In genomic region chr22:25554321-25555088, GRCh38 we compare ENCODE assay signal across 19 cellular contexts. TPM values are rescaled to one million over a fixed set of nuclear protein-coding genes. Genes with fewer than 3 reads are reported as not detected.
DNase-seq lines count a peak whose midpoint lies in the region; TF ChIP-seq lines count a peak whose summit lies in the region.
"Had no signal": no experiment of that assay in that cellular context is flagged by ENCODE, and none has a peak within 500 bp of the region (broad histone marks: within the 10 kb centered on the region; RNA-seq: fewer than 3 reads in every experiment).

No MANE protein-coding gene starts in this region.

- H3K27me3 ChIP-seq in adipocyte (replicated peaks; ENCODE audit: control insufficient read depth, insufficient read depth, low read length) (no peaks in the 10 kb centered on the region), neuronal stem cell (ENCODE audit: control insufficient read depth in 3 of 3, insufficient read depth in 3 of 3, low read depth in 1 of 3, low read length in 3 of 3) (no peaks in the 10 kb centered on the region), suprapubic skin (no peaks in the 10 kb centered on the region), mesenchymal stem cell (ENCODE audit: control insufficient read depth in 1 of 2, insufficient read depth in 1 of 2, low read length in 2 of 2) (peaks cover 0 to 41% of the 10 kb centered on the region in 2 experiments), stomach (no peaks in the 10 kb centered on the region)

- peak; percentile 11 for DNase-seq in DMS 273 (lab: John Stamatoyannopoulos, UW; ENCODE audit: unreplicated experiment)
- no peak for DNase-seq in DMS 273 treated with DMSO at 0.1 percent for 48 hours (lab: John Stamatoyannopoulos, UW)
- no peak for DNase-seq in adipocyte (ENCODE audit: low read depth)
- no peak for DNase-seq in neuronal stem cell (ENCODE audit: low spot score)
- DNase-seq in suprapubic skin (ENCODE audit: low spot score in 2 of 2) = no peak
- DNase-seq in mesenchymal stem cell = no peak
- DNase-seq in CD14-positive monocyte (ENCODE audit: low spot score) = no peak
- DNase-seq in stomach = no peak
- DNase-seq: Caco-2, GM23248, KBM-7, NCI-H1048, NCI-H2107, NCI-H345, NCI-H748 treated with DMSO at 0.1 percent for 48 hours, PC-3 had no signal

- H3K27ac ChIP-seq in neuronal stem cell (replicated peaks; ENCODE audit: low read length) (peak overlapping the region; percentile 9), suprapubic skin (peak overlapping the region; percentile 24), mesenchymal stem cell (ENCODE audit: low read length, poor library complexity, severe bottlenecking) (no peak overlapping the region), stomach (no peak overlapping the region)
- H3K27ac ChIP-seq: 22Rv1, C4-2B, GM23248, SK-N-MC had no signal

- H3K4me1 ChIP-seq in adipocyte (ENCODE audit: control insufficient read depth, insufficient read depth, low read length) = peaks cover 37% of the 10 kb centered on the region
- peaks cover 8% of the 10 kb centered on the region in 2 donors for H3K4me1 ChIP-seq in neuronal stem cell (ENCODE audit: control insufficient read depth in 2 of 2, insufficient read depth in 1 of 2, low read depth in 1 of 2, low read length in 2 of 2)
- peaks cover 7% of the 10 kb centered on the region for H3K4me1 ChIP-seq in suprapubic skin
- no peaks in the 10 kb centered on the region for H3K4me1 ChIP-seq in mesenchymal stem cell (ENCODE audit: control insufficient read depth, insufficient read depth, low read depth, low read length)
- no peaks in the 10 kb centered on the region for H3K4me1 ChIP-seq in stomach
- H3K4me1 ChIP-seq: Caco-2 had no signal

- H2BK120ac ChIP-seq in neuronal stem cell (ENCODE audit: low read depth, low read length) (no peak overlapping the region), mesenchymal stem cell (ENCODE audit: low read depth, low read length) (no peak overlapping the region)

- no peak overlapping the region for H2BK15ac ChIP-seq in neuronal stem cell (ENCODE audit: low read length)
- H2BK15ac ChIP-seq in mesenchymal stem cell (ENCODE audit: low read depth, poor library complexity, severe bottlenecking) = no peak overlapping the region

- H3K23ac ChIP-seq in neuronal stem cell (ENCODE audit: low read depth, low read length, poor library complexity) (no peak overlapping the region), mesenchymal stem cell (ENCODE audit: low read length in 2 of 2) (no peak overlapping the region)

- H2BK12ac ChIP-seq in neuronal stem cell (ENCODE audit: low read length) = no peak overlapping the region
- no peak overlapping the region for H2BK12ac ChIP-seq in mesenchymal stem cell (ENCODE audit: low read length in 2 of 2)

- H3K4me3 ChIP-seq in adipocyte (ENCODE audit: low read length) (no peak overlapping the region), neuronal stem cell (ENCODE audit: low read length in 2 of 2) (no peak overlapping the region), suprapubic skin (no peak overlapping the region), mesenchymal stem cell (ENCODE audit: insufficient read depth in 1 of 2, low read depth in 1 of 2, low read length in 2 of 2) (no peak overlapping the region), stomach (no peak overlapping the region)
- H3K4me3 ChIP-seq: GM23248, SK-N-MC had no signal

- no peak overlapping the region for H3K27ac Mint-ChIP-seq in CD14-positive monocyte

- TF ChIP-seq EP300 in suprapubic skin (IDR thresholded peaks at IDR 0.05) = no peak
- no peak for TF ChIP-seq EP300 in stomach (IDR thresholded peaks at IDR 0.05)

- no peak overlapping the region for H3K14ac ChIP-seq in neuronal stem cell (ENCODE audit: low read length)
- peak overlapping the region in 1 of 2 experiments; percentile 41 for H3K14ac ChIP-seq in mesenchymal stem cell (ENCODE audit: low read length in 2 of 2)

- WGBS in neuronal stem cell (ENCODE audit: extremely low coverage in 2 of 2, insufficient read length in 2 of 2, insufficient replicate concordance in 1 of 2), 2 donors = no CpG with 5 or more reads among the region's 2 CpGs
- WGBS in suprapubic skin = 58% methylated on average over 1 of the region's 2 CpGs
- 40% methylated on average over 1 of the region's 2 CpGs for WGBS in mesenchymal stem cell
- WGBS in stomach, 5 donors = 39 to 65% (median 53%) methylated on average over 2 of the region's 2 CpGs

- H3K4ac ChIP-seq in neuronal stem cell (ENCODE audit: low read length) (no peak overlapping the region), mesenchymal stem cell (ENCODE audit: low read depth in 1 of 2, low read length in 2 of 2) (no peak overlapping the region)

- no peaks in the 10 kb centered on the region for H3K4me1 Mint-ChIP-seq in CD14-positive monocyte

- H3K36me3 ChIP-seq in adipocyte (ENCODE audit: control insufficient read depth, insufficient read depth, low read length, severe bottlenecking) (no peaks in the 10 kb centered on the region), neuronal stem cell (replicated peaks in 1 of 2; ENCODE audit: control insufficient read depth in 2 of 2, insufficient read depth in 2 of 2, low read length in 2 of 2) (no peaks in the 10 kb centered on the region), suprapubic skin (no peaks in the 10 kb centered on the region), mesenchymal stem cell (ENCODE audit: control insufficient read depth in 1 of 2, insufficient read depth in 2 of 2, low read depth in 1 of 2, low read length in 2 of 2) (no peaks in the 10 kb centered on the region), stomach (no peaks in the 10 kb centered on the region)

- no peaks in the 10 kb centered on the region for H3K9me3 ChIP-seq in adipocyte (ENCODE audit: control insufficient read depth, low read length)
- H3K9me3 ChIP-seq in neuronal stem cell (replicated peaks in 1 of 2; ENCODE audit: control insufficient read depth in 2 of 2, insufficient read depth in 1 of 2, low read depth in 1 of 2, low read length in 2 of 2) = peaks cover 2 to 3% of the 10 kb centered on the region in 2 donors
- H3K9me3 ChIP-seq in suprapubic skin = no peaks in the 10 kb centered on the region
- H3K9me3 ChIP-seq in mesenchymal stem cell (ENCODE audit: control insufficient read depth, low read length) = no peaks in the 10 kb centered on the region
- H3K9me3 ChIP-seq in stomach = peaks cover 0 to 11% (median 6%) of the 10 kb centered on the region in 4 donors
- H3K9me3 ChIP-seq: Caco-2 had no signal

- no peak overlapping the region for H3K4me3 Mint-ChIP-seq in CD14-positive monocyte

- H2BK5ac ChIP-seq in neuronal stem cell (ENCODE audit: low read length) = no peak overlapping the region
- H2BK5ac ChIP-seq in mesenchymal stem cell (ENCODE audit: low read depth, low read length, poor library complexity, severe bottlenecking) = no peak overlapping the region

- no peak overlapping the region for H2AFZ ChIP-seq in neuronal stem cell (ENCODE audit: low read length)
- no peak overlapping the region for H2AFZ ChIP-seq in mesenchymal stem cell (ENCODE audit: low read depth, low read length)
- H2AFZ ChIP-seq: GM23248 had no signal

- H3K9me3 Mint-ChIP-seq in CD14-positive monocyte = peaks cover 0 to 5% (median 0%) of the 10 kb centered on the region in 7 donors

- H4K8ac ChIP-seq in neuronal stem cell (ENCODE audit: low read depth, low read length) (no peak overlapping the region), mesenchymal stem cell (ENCODE audit: low read length) (no peak overlapping the region)

- H3K79me1 ChIP-seq in neuronal stem cell (ENCODE audit: low read depth, low read length) = no peaks in the 10 kb centered on the region
- no peaks in the 10 kb centered on the region for H3K79me1 ChIP-seq in mesenchymal stem cell (replicated peaks; ENCODE audit: low read length, poor library complexity, severe bottlenecking)

- H3K36me3 Mint-ChIP-seq in CD14-positive monocyte = no peaks in the 10 kb centered on the region

- peak overlapping the region; percentile 62 for H3K9ac ChIP-seq in adipocyte (ENCODE audit: low read length)
- no peak overlapping the region for H3K9ac ChIP-seq in neuronal stem cell (ENCODE audit: low read depth, low read length, poor library complexity)
- H3K9ac ChIP-seq in mesenchymal stem cell (ENCODE audit: low read length) = no peak overlapping the region
- H3K9ac ChIP-seq: GM23248 had no signal

- TF ChIP-seq POLR2A in suprapubic skin (IDR thresholded peaks at IDR 0.05) (no peak), stomach (IDR thresholded peaks at IDR 0.05) (no peak)

- H4K91ac ChIP-seq in neuronal stem cell (ENCODE audit: low read depth, low read length, poor library complexity) = no peak overlapping the region
- no peak overlapping the region for H4K91ac ChIP-seq in mesenchymal stem cell (ENCODE audit: low read length)

- no peak overlapping the region for H2AK5ac ChIP-seq in neuronal stem cell (ENCODE audit: low read depth, low read length)
- no peak overlapping the region for H2AK5ac ChIP-seq in mesenchymal stem cell (ENCODE audit: low read length, severe bottlenecking)

- intact Hi-C loops in CD14-positive monocyte (cut with micrococcal nuclease) (no loop called here), stomach (cut with DNase I; ENCODE audit: low total_unique reads) (no loop called here)

- TF ChIP-seq CTCF in suprapubic skin (IDR thresholded peaks at IDR 0.05) = no peak
- no peak for TF ChIP-seq CTCF in CD14-positive monocyte (IDR thresholded peaks at IDR 0.05)
- no peak for TF ChIP-seq CTCF in stomach (IDR thresholded peaks at IDR 0.05)

- H3K18ac ChIP-seq in neuronal stem cell (ENCODE audit: low read length) = no peak overlapping the region
- no peak overlapping the region for H3K18ac ChIP-seq in mesenchymal stem cell (ENCODE audit: low read depth in 1 of 2, low read length in 2 of 2)

- H3K4me2 ChIP-seq in neuronal stem cell (ENCODE audit: insufficient read depth, low read length, poor library complexity, severe bottlenecking) = no peak overlapping the region
- no peak overlapping the region for H3K4me2 ChIP-seq in mesenchymal stem cell (ENCODE audit: low read length, poor library complexity, severe bottlenecking)

- peaks cover 0 to 2% (median 2%) of the 10 kb centered on the region in 3 donors for H3K27me3 Mint-ChIP-seq in CD14-positive monocyte (ENCODE audit: low read depth in 3 of 3)

RNA-seq across cellular contexts. Expression of gene GRK3, which starts 10.0 kb away (rescaled TPM):
- polyA plus RNA-seq in neuronal stem cell (2013, experiment 1 of 2) = 13.5 TPM
- polyA plus RNA-seq in neuronal stem cell (2013, experiment 2 of 2) = 13.4 TPM
- total RNA-seq in suprapubic skin = 10 to 100 TPM in 1 of 4 donors, 1 to 10 TPM in 3; 3.6 to 10.9 (median 7.1) TPM
- 1.1 TPM for polyA plus RNA-seq in mesenchymal stem cell (2013, experiment 1 of 2)
- 1.0 TPM for polyA plus RNA-seq in mesenchymal stem cell (2013, experiment 2 of 2)
- 1 to 10 TPM; 8.3 to 9.6 TPM for polyA plus RNA-seq in CD14-positive monocyte
- total RNA-seq in stomach = 10 to 100 TPM in 3 of 5 donors, 1 to 10 TPM in 1, under 1 TPM in 1; 0.87 to 29.5 (median 13.0) TPM
- polyA plus RNA-seq in stomach = 1 to 10 TPM in 2 of 3 donors, under 1 TPM in 1; 0.90 to 1.9 (median 1.4) TPM

Comparison
In these comparisons a context has a peak if more than half of its experiments do, and no peak if none do; other contexts are left out.
1. H3K27ac ChIP-seq: peak in neuronal stem cell (single experiment) and suprapubic skin (single experiment); none in mesenchymal stem cell (single experiment) and stomach (0 of 5).